Comparison of ENCODE assay signal across 26 cellular contexts in genomic region chr10:48765039-48765438, GRCh38.
DNase-seq lines count a peak whose midpoint lies in the region; ATAC-seq and TF ChIP-seq lines count a peak whose summit lies in the region.
"Had no signal": no experiment of that assay in that cellular context is flagged by ENCODE, and none has a peak within 500 bp of the region (broad histone marks: within the 10 kb centered on the region; RNA-seq: fewer than 3 reads in every experiment).

No MANE protein-coding gene starts in this region.

- POLR2A ChIA-PET in HCT116 (lab: Charles Lee) = no interaction called here

- H3K9me3 ChIP-seq in HCT116 (ENCODE audit: control insufficient read depth in 1 of 2, insufficient read depth in 1 of 2, low read depth in 1 of 2, low read length in 2 of 2) = no peaks in the 10 kb centered on the region
- H3K9me3 ChIP-seq: A549; BLaER1 treated with 17β-estradiol and CSF1 and Interleukin-3, amounts not matched to agents 10 nM and 100 nM; breast epithelium; colonic mucosa; ovary; right lobe of liver had no signal

- no peaks in the 10 kb centered on the region for H3K9me2 ChIP-seq in HCT116 (ENCODE audit: insufficient read depth)

- no peak for TF ChIP-seq POLR2A in HCT116 (IDR thresholded peaks at IDR 0.05; ENCODE audit: borderline replicate concordance, extremely low read depth, insufficient read depth, insufficient read length)

- RAD21 ChIA-PET in HCT116 (lab: Charles Lee; ENCODE audit: low non-redundant PET in 1 of 2, low total read pairs in 2 of 2, uncharacterized antibody in 2 of 2, unreplicated experiment in 2 of 2) = no interaction called here

- no TSS peak for BruUV-seq in HCT116 (replicated peaks; lab: Mats Ljungman, UMichigan)

- no peak overlapping the region for H3K4me2 ChIP-seq in HCT116 (ENCODE audit: low read length)
- H3K4me2 ChIP-seq: A549; BLaER1 treated with 17β-estradiol and CSF1 and Interleukin-3, amounts not matched to agents 10 nM and 100 nM had no signal

- no peak overlapping the region for H3K4me3 ChIP-seq in HCT116 (replicated peaks in 1 of 2; ENCODE audit: low read depth in 1 of 2, low read length in 2 of 2)
- no peak overlapping the region for H3K4me3 ChIP-seq in brain microvascular endothelial cell (ENCODE audit: low read depth, low read length)
- H3K4me3 ChIP-seq: A549; BLaER1 treated with 17β-estradiol and CSF1 and Interleukin-3, amounts not matched to agents 10 nM and 100 nM; breast epithelium; colonic mucosa; ovary; right lobe of liver had no signal

- DNase-seq in DMS53 (lab: John Stamatoyannopoulos, UW) (peak; percentile 46), GM13976 (ENCODE audit: low spot score) (peak; percentile 51), HCT116 (ENCODE audit: low read depth, low spot score) (no peak), RKO (ENCODE audit: low spot score) (peak; percentile 12), islet precursor cell (no peak), brain microvascular endothelial cell (no peak)
- DNase-seq in activated naive CD4-positive, alpha-beta T cell (lab: John Stamatoyannopoulos, UW) = no peak
- DNase-seq: activated CD4-positive, alpha-beta T cell treated with anti-CD3 and anti-CD28 coated beads, Interleukin-2, amount 10 ng/mL, durations not matched to agents 7 days and 5 days; activated CD8-positive, alpha-beta memory T cell treated with anti-CD3 and anti-CD28 coated beads, Interleukin-2, amount 50 U/mL, for 4 hours; activated effector memory CD4-positive, alpha-beta T cell treated with Interleukin-2 at 50 U/mL for 16 hours; colonic mucosa; left cardiac atrium; mesenchymal stem cell; naive thymus-derived CD8-positive, alpha-beta T cell; NCI-H2171; NCI-H69; ovary; right lobe of liver; SHP77; stimulated activated CD4-positive, alpha-beta T cell treated with anti-CD3 and anti-CD28 coated beads, Interleukin-15, amount 100 ng/mL, for 24 hours; substantia nigra; T-helper 1 cell had no signal

- intact Hi-C loops in HCT116 (cut with micrococcal nuclease) = no loop called here

- TF ChIP-seq RAD21 in HCT116 (IDR thresholded peaks at IDR 0.05; ENCODE audit: low read depth) = no peak

- no peaks in the 10 kb centered on the region for H3K36me3 ChIP-seq in HCT116 (ENCODE audit: control insufficient read depth in 1 of 2, insufficient read depth in 2 of 2, low read length in 2 of 2)
- no peaks in the 10 kb centered on the region for H3K36me3 ChIP-seq in brain microvascular endothelial cell (replicated peaks)
- H3K36me3 ChIP-seq: breast epithelium, colonic mucosa, ovary, right lobe of liver had no signal

- no peaks in the 10 kb centered on the region for H4K20me1 ChIP-seq in HCT116 (ENCODE audit: insufficient read depth)

- in situ Hi-C loops in GM13976 (cut with MboI; ENCODE audit: low sequenced_read_pairs, unreplicated experiment) (no loop called here), brain microvascular endothelial cell (cut with HindIII; ENCODE audit: low pct_ligation_motif_present, low sequenced_read_pairs) (no loop called here)

- peak; percentile 11 for TF ChIP-seq CTCF in GM13976 (IDR thresholded peaks at IDR 0.05; ENCODE audit: borderline replicate concordance, control extremely low read depth, extremely low read depth, insufficient read depth, missing control alignments)
- TF ChIP-seq CTCF in HCT116 (IDR thresholded peaks at IDR 0.05 in 2 of 3, conservative IDR thresholded peaks at IDR 0.05 in 1 of 3; ENCODE audit: borderline replicate concordance in 1 of 3, insufficient read depth in 1 of 3, low read depth in 2 of 3, low read length in 2 of 3) = peak in 2 of 3 experiments; percentile 14 to 28; a peak in 1 of 6 replicates
- no peak for TF ChIP-seq CTCF in brain microvascular endothelial cell (IDR thresholded peaks at IDR 0.05; ENCODE audit: low read depth, low read length, missing control alignments)

- CTCF ChIA-PET in HCT116 (lab: Charles Lee) = interaction anchor here (1.4 kb wide), 1 partner anchor 109 kb away, joined by 4 read pairs; no protein-coding TSS in a partner anchor

- no peak overlapping the region for H2AFZ ChIP-seq in HCT116 (ENCODE audit: low read depth, low read length, poor library complexity, severe bottlenecking)

- no peaks in the 10 kb centered on the region for H3K79me2 ChIP-seq in HCT116 (ENCODE audit: insufficient read depth, low read length)

- H3K27me3 ChIP-seq in HCT116 (ENCODE audit: insufficient read depth, low read length) (peaks cover 33% of the 10 kb centered on the region), brain microvascular endothelial cell (replicated peaks) (no peaks in the 10 kb centered on the region)
- H3K27me3 ChIP-seq: BLaER1 treated with 17β-estradiol and CSF1 and Interleukin-3, amounts not matched to agents 10 nM and 100 nM; breast epithelium; colonic mucosa; ovary; right lobe of liver had no signal

- no peaks in the 10 kb centered on the region for H3K4me1 ChIP-seq in HCT116 (ENCODE audit: control insufficient read depth in 1 of 2, insufficient read depth in 2 of 2, low read length in 2 of 2)
- H3K4me1 ChIP-seq: A549, breast epithelium, colonic mucosa, right lobe of liver had no signal

- no peak overlapping the region for H3K9ac ChIP-seq in HCT116 (ENCODE audit: low read length)
- H3K9ac ChIP-seq: BLaER1 treated with 17β-estradiol and CSF1 and Interleukin-3, amounts not matched to agents 10 nM and 100 nM had no signal

- no peak for ATAC-seq in HCT116
- ATAC-seq in HG02623 (IDR thresholded peaks at IDR 0.05; ENCODE audit: unreplicated experiment) = no peak
- ATAC-seq: A549; left cardiac atrium; naive thymus-derived CD8-positive, alpha-beta T cell; right lobe of liver had no signal

- H3K27ac ChIP-seq in HCT116 (ENCODE audit: low read depth, low read length) (no peak overlapping the region), brain microvascular endothelial cell (no peak overlapping the region)
- H3K27ac ChIP-seq: A549; BLaER1 treated with 17β-estradiol and CSF1 and Interleukin-3, amounts not matched to agents 10 nM and 100 nM; breast epithelium; colonic mucosa; ovary; right lobe of liver had no signal

TF ChIP-seq in HCT116, 20 proteins besides CTCF, POLR2A, EP300 and RAD21 (continues in another document):
- TF ChIP-seq SRF (IDR thresholded peaks at IDR 0.05; ENCODE audit: low read depth) = no peak
- TF ChIP-seq POLR2AphosphoS5 (IDR thresholded peaks at IDR 0.05; ENCODE audit: low read depth, low read length) = no peak
- no peak for TF ChIP-seq ZFX (IDR thresholded peaks at IDR 0.05)
- no peak for TF ChIP-seq EGR1 (IDR thresholded peaks at IDR 0.05; ENCODE audit: low read depth)
- TF ChIP-seq EZH2phosphoT487 (IDR thresholded peaks at IDR 0.05; ENCODE audit: borderline replicate concordance) = no peak
- TF ChIP-seq FOSL1 (IDR thresholded peaks at IDR 0.05; ENCODE audit: low read depth) = no peak
- no peak for TF ChIP-seq ZBTB33 (IDR thresholded peaks at IDR 0.05; ENCODE audit: extremely low read depth, insufficient replicate concordance, low read length)
- TF ChIP-seq TCF7L2 (IDR thresholded peaks at IDR 0.05; ENCODE audit: borderline replicate concordance, extremely low read depth, insufficient read depth, insufficient read length) = no peak
- no peak for TF ChIP-seq CEBPB (IDR thresholded peaks at IDR 0.05; ENCODE audit: low read depth)
- TF ChIP-seq ELF1 (IDR thresholded peaks at IDR 0.05; ENCODE audit: borderline replicate concordance, low read depth) = no peak
- no peak for TF ChIP-seq ATF3 (IDR thresholded peaks at IDR 0.05)
- no peak for TF ChIP-seq SP1 (IDR thresholded peaks at IDR 0.05; ENCODE audit: low read depth)
- no peak for TF ChIP-seq YY1 (IDR thresholded peaks at IDR 0.05; ENCODE audit: extremely low read depth, insufficient replicate concordance, low read depth, low read length)
- TF ChIP-seq CBX3 (IDR thresholded peaks at IDR 0.05; ENCODE audit: low read depth) = no peak
- no peak for TF ChIP-seq ZNF274 (IDR thresholded peaks at IDR 0.05; ENCODE audit: low read depth, low read length)

Comparison
In these comparisons a context has a peak if more than half of its experiments do, and no peak if none do; other contexts are left out.
1. DNase-seq: peak in DMS53 (single experiment), GM13976 (single experiment) and RKO (single experiment); none in HCT116 (single experiment), islet precursor cell (single experiment), activated naive CD4-positive, alpha-beta T cell (0 of 4) and brain microvascular endothelial cell (single experiment).